Comparison of ENCODE assay signal across 7 cellular contexts in genomic region chr3:179321585-179322322, GRCh38. TPM values are rescaled to one million over a fixed set of nuclear protein-coding genes. Genes with fewer than 3 reads are reported as not detected.
DNase-seq lines count a peak whose midpoint lies in the region; ATAC-seq and TF ChIP-seq lines count a peak whose summit lies in the region.

No MANE protein-coding gene starts in this region.

- H3K27ac Mint-ChIP-seq in dendritic cell treated with granulocyte-macrophage colony-stimulating factor and Interleukin-4, amounts not matched to agents 40 ng/mL and 50 ng/mL, for 4 days: peak overlapping the region; percentile 89

- DNase-seq in DMS114 treated with DMSO at 0.1 percent for 48 hours (lab: John Stamatoyannopoulos, UW; ENCODE audit: unreplicated experiment) (peak; percentile 40), HT1080 (ENCODE audit: low read depth) (peak; percentile 72), RWPE1 (ENCODE audit: low spot score) (peak; percentile 42), ureter (ENCODE audit: low spot score) (no peak)

- peak; percentile 59 for TF ChIP-seq CTCF in RWPE1 (conservative IDR thresholded peaks at IDR 0.05; ENCODE audit: low read depth)

- H3K9ac ChIP-seq in mucosa of stomach (ENCODE audit: low read length): peak overlapping the region; percentile 79

- POLR2A ChIA-PET in RWPE1 (lab: Yijun Ruan, JAX; ENCODE audit: low non-redundant PET): no interaction called here

- peaks cover 31% of the 10 kb centered on the region for H3K4me1 Mint-ChIP-seq in dendritic cell treated with granulocyte-macrophage colony-stimulating factor and Interleukin-4, amounts not matched to agents 40 ng/mL and 50 ng/mL, for 4 days (ENCODE audit: low read depth)

- CTCF ChIA-PET in RWPE1 (lab: Yijun Ruan, JAX): interaction anchor here (0.5 to 1.2 kb wide), 7 partner anchors 9 to 306 kb away, joined by 3 to 5 read pairs (median 3); no protein-coding TSS in a partner anchor

- H3K4me3 Mint-ChIP-seq in dendritic cell treated with granulocyte-macrophage colony-stimulating factor and Interleukin-4, amounts not matched to agents 40 ng/mL and 50 ng/mL, for 4 days: peak overlapping the region; percentile 83

- no peak overlapping the region for H3K4me3 ChIP-seq in mucosa of stomach (ENCODE audit: low read length)

- H3K4me1 ChIP-seq in mucosa of stomach (ENCODE audit: control insufficient read depth, insufficient read depth, low read length): peaks cover 5% of the 10 kb centered on the region

- no peak for ATAC-seq in GM21515 (IDR thresholded peaks at IDR 0.05; ENCODE audit: unreplicated experiment)

- H3K36me3 ChIP-seq in mucosa of stomach (ENCODE audit: control insufficient read depth, insufficient read depth, low read length): no peaks in the 10 kb centered on the region

- no peaks in the 10 kb centered on the region for H3K27me3 Mint-ChIP-seq in dendritic cell treated with granulocyte-macrophage colony-stimulating factor and Interleukin-4, amounts not matched to agents 40 ng/mL and 50 ng/mL, for 4 days

- H3K9me3 ChIP-seq in mucosa of stomach (ENCODE audit: control insufficient read depth, low read length): no peaks in the 10 kb centered on the region

- intact Hi-C loops in dendritic cell treated with granulocyte-macrophage colony-stimulating factor and Interleukin-4, amounts not matched to agents 40 ng/mL and 50 ng/mL, for 4 days (cut with micrococcal nuclease): loop anchor here (1.0 to 2.0 kb wide), 3 partner anchors 26 to 241 kb away; partner anchors contain the start of genes ACTL6A and MFN1

- peak overlapping the region; percentile 91 for H3K27ac ChIP-seq in RWPE1

- H3K9me3 Mint-ChIP-seq in dendritic cell treated with granulocyte-macrophage colony-stimulating factor and Interleukin-4, amounts not matched to agents 40 ng/mL and 50 ng/mL, for 4 days: no peaks in the 10 kb centered on the region

- H3K27me3 ChIP-seq in mucosa of stomach (ENCODE audit: control insufficient read depth, insufficient read depth, low read length): no peaks in the 10 kb centered on the region

- peaks cover 14% of the 10 kb centered on the region for H3K36me3 Mint-ChIP-seq in dendritic cell treated with granulocyte-macrophage colony-stimulating factor and Interleukin-4, amounts not matched to agents 40 ng/mL and 50 ng/mL, for 4 days (ENCODE audit: low read depth)

RNA-seq across cellular contexts. Expression of gene ZNF639, which starts 1.1 kb away (rescaled TPM):
- 102 and 105 TPM in 2 replicates for total RNA-seq in HT1080 (2014; rRNA removed; shearing (Covaris generic))
- polyA plus RNA-seq in HT1080 (2015; cell fraction: cytosol; rRNA removed): 68.8 and 82.5 TPM in 2 replicates
- polyA plus RNA-seq in HT1080 (2015; cell fraction: nucleus; rRNA removed): 65.1 and 79.4 TPM in 2 replicates
- 32.7 TPM for total RNA-seq in ureter

RNA-seq across cellular contexts. Expression of gene MFN1, which starts 25.8 kb away (rescaled TPM):
- total RNA-seq in HT1080 (2014; rRNA removed; shearing (Covaris generic)): 45.8 and 46.3 TPM in 2 replicates
- 45.0 and 57.1 TPM in 2 replicates for polyA plus RNA-seq in HT1080 (2015; cell fraction: cytosol; rRNA removed)
- polyA plus RNA-seq in HT1080 (2015; cell fraction: nucleus; rRNA removed): 130 and 139 TPM in 2 replicates
- 56.0 TPM for total RNA-seq in ureter
